In genomic region chr10:58384999-58385783, GRCh38 we compare ENCODE assay signal across 8 cellular contexts. TPM values are rescaled to one million over a fixed set of nuclear protein-coding genes. Genes with fewer than 3 reads are reported as not detected.
DNase-seq lines count a peak whose midpoint lies in the region; ATAC-seq lines count a peak whose summit lies in the region.

Gene TFAM, plus strand, starts transcription at chr10:58385410. Its CDS starts 138 bp downstream, at chr10:58385548.

- peaks cover 43 to 66% (median 59%) of the 10 kb centered on the region in 3 donors for H3K4me1 Mint-ChIP-seq in CD8-positive, alpha-beta memory T cell
- H3K4me1 Mint-ChIP-seq in activated CD8-positive, alpha-beta T cell treated with anti-CD3 and anti-CD28 coated beads, Interleukin-2, amount 10 ng/mL, durations not matched to agents 7 days and 5 days (ENCODE audit: low read depth): peaks cover 34% of the 10 kb centered on the region

- ATAC-seq in GM19452 (IDR thresholded peaks at IDR 0.05; ENCODE audit: unreplicated experiment): peak; percentile 74
- ATAC-seq in activated CD8-positive, alpha-beta T cell treated with anti-CD3 and anti-CD28 coated beads, Interleukin-2, amount 10 ng/mL, durations not matched to agents 7 days and 5 days: peak; percentile 92

- no peaks in the 10 kb centered on the region for H3K9me3 Mint-ChIP-seq in CD8-positive, alpha-beta memory T cell
- no peaks in the 10 kb centered on the region for H3K9me3 Mint-ChIP-seq in activated CD8-positive, alpha-beta T cell treated with anti-CD3 and anti-CD28 coated beads, Interleukin-2, amount 10 ng/mL, durations not matched to agents 7 days and 5 days (ENCODE audit: insufficient read depth)

- peak within 1 kb of the TSS; percentile 68 for H3K27ac ChIP-seq in CD8-positive, alpha-beta memory T cell (ENCODE audit: low read depth, low read length)

- peak; percentile 92 to 96 (median 94) for DNase-seq in CD8-positive, alpha-beta memory T cell
- DNase-seq in HK-2 (ENCODE audit: unreplicated experiment): peak; percentile 100
- peak; percentile 74 for DNase-seq in NCI-H82 treated with DMSO at 0.1 percent for 48 hours (lab: John Stamatoyannopoulos, UW; ENCODE audit: unreplicated experiment)
- peak; percentile 97 for DNase-seq in activated CD8-positive, alpha-beta T cell treated with anti-CD3 and anti-CD28 coated beads, Interleukin-2, amount 10 ng/mL, durations not matched to agents 7 days and 5 days
- DNase-seq in effector CD4-positive, alpha-beta T cell: peak; percentile 93
- DNase-seq in lung microvascular endothelial cell (ENCODE audit: low read depth in 2 of 2): peak; percentile 91 to 95
- peak; percentile 91 to 98 (median 93) for DNase-seq in stimulated activated CD4-positive, alpha-beta T cell treated with anti-CD3 and anti-CD28 coated beads, TNF-alpha, amount 100 ng/mL, for 48 hours (ENCODE audit: low read depth in 3 of 3)

- H3K27me3 Mint-ChIP-seq in CD8-positive, alpha-beta memory T cell: peaks cover 0 to 6% of the 10 kb centered on the region in 2 donors
- peaks cover 4% of the 10 kb centered on the region for H3K27me3 Mint-ChIP-seq in activated CD8-positive, alpha-beta T cell treated with anti-CD3 and anti-CD28 coated beads, Interleukin-2, amount 10 ng/mL, durations not matched to agents 7 days and 5 days (ENCODE audit: low read depth)

- no peaks in the 10 kb centered on the region for H3K9me3 ChIP-seq in CD8-positive, alpha-beta memory T cell (ENCODE audit: low read length)

- POLR2A ChIA-PET in CD8-positive, alpha-beta memory T cell (lab: Charles Lee): interaction anchor here (0.6 to 2.6 kb wide), 5 partner anchors 10 to 117 kb away, joined by 3 to 25 read pairs (median 4); partner anchors contain the start of genes CISD1 and IPMK
- POLR2A ChIA-PET in activated CD8-positive, alpha-beta T cell treated with anti-CD3 and anti-CD28 coated beads, Interleukin-2, amount 10 ng/mL, durations not matched to agents 7 days and 5 days (lab: Charles Lee): interaction anchor here (0.8 to 2.0 kb wide), 4 partner anchors 50 to 119 kb away, joined by 3 to 8 read pairs (median 3); partner anchors contain the start of genes CISD1 and UBE2D1

- peaks cover 3 to 45% (median 11%) of the 10 kb centered on the region in 3 donors for H3K36me3 Mint-ChIP-seq in CD8-positive, alpha-beta memory T cell
- peaks cover 34% of the 10 kb centered on the region for H3K36me3 Mint-ChIP-seq in activated CD8-positive, alpha-beta T cell treated with anti-CD3 and anti-CD28 coated beads, Interleukin-2, amount 10 ng/mL, durations not matched to agents 7 days and 5 days (ENCODE audit: low read depth)

- peak within 1 kb of the TSS; percentile 88 to 99 (median 97) for H3K27ac Mint-ChIP-seq in CD8-positive, alpha-beta memory T cell
- peak within 1 kb of the TSS; percentile 97 for H3K27ac Mint-ChIP-seq in activated CD8-positive, alpha-beta T cell treated with anti-CD3 and anti-CD28 coated beads, Interleukin-2, amount 10 ng/mL, durations not matched to agents 7 days and 5 days

- H3K27me3 ChIP-seq in CD8-positive, alpha-beta memory T cell (ENCODE audit: insufficient read depth, low read length, poor library complexity, severe bottlenecking): no peaks in the 10 kb centered on the region

- peak within 1 kb of the TSS; percentile 93 to 98 (median 97) for H3K4me3 Mint-ChIP-seq in CD8-positive, alpha-beta memory T cell
- peak within 1 kb of the TSS; percentile 98 for H3K4me3 Mint-ChIP-seq in activated CD8-positive, alpha-beta T cell treated with anti-CD3 and anti-CD28 coated beads, Interleukin-2, amount 10 ng/mL, durations not matched to agents 7 days and 5 days

- H3K4me1 ChIP-seq in CD8-positive, alpha-beta memory T cell (ENCODE audit: insufficient read depth, low read length): peaks cover 34% of the 10 kb centered on the region

- H3K4me3 ChIP-seq in CD8-positive, alpha-beta memory T cell (ENCODE audit: low read length): peak within 1 kb of the TSS; percentile 75

- CTCF ChIA-PET in CD8-positive, alpha-beta memory T cell (lab: Charles Lee): interaction anchor here (1.0 to 2.3 kb wide), 15 partner anchors 9 to 122 kb away, joined by 3 to 19 read pairs (median 5); partner anchors contain the start of genes CISD1, IPMK and UBE2D1
- CTCF ChIA-PET in activated CD8-positive, alpha-beta T cell treated with anti-CD3 and anti-CD28 coated beads, Interleukin-2, amount 10 ng/mL, durations not matched to agents 7 days and 5 days (lab: Charles Lee): interaction anchor here (0.9 to 3.8 kb wide), 22 partner anchors 9 to 214 kb away, joined by 3 to 41 read pairs (median 4); partner anchors contain the start of gene CISD1

- peaks cover 20% of the 10 kb centered on the region for H3K36me3 ChIP-seq in CD8-positive, alpha-beta memory T cell (ENCODE audit: insufficient read depth, low read length)

RNA-seq across cellular contexts. Expression of gene TFAM, which starts in this region (rescaled TPM):
- total RNA-seq in CD8-positive, alpha-beta memory T cell: 100 to 1,000 TPM; 124 to 136 TPM
- polyA plus RNA-seq in CD8-positive, alpha-beta memory T cell: 50.6 TPM
- total RNA-seq in activated CD8-positive, alpha-beta T cell treated with anti-CD3 and anti-CD28 coated beads, Interleukin-2, amount 10 ng/mL, durations not matched to agents 7 days and 5 days: 10 to 100 TPM; 64.1 to 67.2 TPM
- total RNA-seq in lung microvascular endothelial cell: 24.8 and 31.3 TPM in 2 replicates

Comparison
In these comparisons a context has a peak if more than half of its experiments do, and no peak if none do; other contexts are left out.
1. Peak in every context shown above with its lines: DNase-seq, ATAC-seq, H3K4me3 ChIP-seq and H3K27ac ChIP-seq.